Comparison of ENCODE assay signal across 21 cellular contexts in genomic region chr10:47094126-47094525, GRCh38.
"Had no signal": no experiment of that assay in that cellular context is flagged by ENCODE, and none has a peak within 500 bp of the region (broad histone marks: within the 10 kb centered on the region; RNA-seq: fewer than 3 reads in every experiment).

No MANE protein-coding gene starts in this region.

- H3K4me1 Mint-ChIP-seq: IgD-negative memory B cell had no signal

- H3K4me3 Mint-ChIP-seq: IgD-negative memory B cell had no signal

- ATAC-seq: HepG2, K562 had no signal

- DNase-seq: MG63, NCI-H1092, NCI-H1105 treated with DMSO at 0.1 percent for 48 hours, NCI-H1417 treated with DMSO at 0.1 percent for 48 hours, NCI-H146, NCI-H187, NCI-H2029, NCI-H2081 treated with DMSO at 0.1 percent for 48 hours, NCI-H2171, NCI-H226, NCI-H446, NCI-H510A, NCI-H524 treated with DMSO at 0.1 percent for 48 hours, NCI-H69, NCI-H774, Right ventricle myocardium superior, RPMI8226, SIG-M5 had no signal

- H3K36me3 Mint-ChIP-seq: IgD-negative memory B cell had no signal

- H3K27ac Mint-ChIP-seq: IgD-negative memory B cell had no signal
